ENCODE assay signal across 21 cellular contexts in genomic region chr20:62105592-62105991, GRCh38.
"Had no signal": no experiment of that assay in that cellular context is flagged by ENCODE, and none has a peak within 500 bp of the region (broad histone marks: within the 10 kb centered on the region; RNA-seq: fewer than 3 reads in every experiment).

No MANE protein-coding gene starts in this region.

- ATAC-seq: HepG2 had no signal

- H3K36me3 ChIP-seq: MG63, SJSA1 had no signal

- H3K27me3 ChIP-seq: MG63, SJSA1 had no signal

- H3K4me1 ChIP-seq: SJSA1 had no signal

- DNase-seq: Karpas-422, KG1, MG63, NCI-H1092 treated with DMSO at 0.1 percent for 48 hours, NCI-H1436, NCI-H187, NCI-H2029, NCI-H2081 treated with DMSO at 0.1 percent for 48 hours, NCI-H2171, NCI-H226, NCI-H446, NCI-H510A, NCI-H524 treated with DMSO at 0.1 percent for 48 hours, NCI-H69, NCI-H774, RPMI8226, SIG-M5 had no signal

- H3K27ac ChIP-seq: SJSA1, SK-N-MC had no signal

- FAIRE-seq: HepG2, RCC 7860 had no signal

- H3K4me3 ChIP-seq: MG63, SJSA1, SK-N-MC had no signal
